23 cellular contexts compared by ENCODE assay signal in genomic region chr20:17598013-17598550, GRCh38.
"Had no signal": no experiment of that assay in that cellular context is flagged by ENCODE, and none has a peak within 500 bp of the region (broad histone marks: within the 10 kb centered on the region; RNA-seq: fewer than 3 reads in every experiment).

No MANE protein-coding gene starts in this region.

- FAIRE-seq: urothelium cell line had no signal

- H3K9me3 ChIP-seq: esophagus squamous epithelium, left ventricle myocardium inferior, psoas muscle, spleen, suprapubic skin, tibial nerve had no signal

- H3K27me3 ChIP-seq: esophagus squamous epithelium, spleen, suprapubic skin, tibial nerve had no signal

- H3K27ac ChIP-seq: esophagus squamous epithelium, left ventricle myocardium inferior, parathyroid adenoma, psoas muscle, spleen, suprapubic skin, tibial nerve had no signal

- DNase-seq: activated CD4-positive, alpha-beta T cell treated with anti-CD3 and anti-CD28 coated beads for 36 hours; activated CD4-positive, alpha-beta T cell treated with anti-CD3 and anti-CD28 coated beads, Interleukin-2, amount 50 U/mL, for 4 hours; activated CD4-positive, CD25-positive, alpha-beta regulatory T cell; activated CD8-positive, alpha-beta memory T cell treated with anti-CD3 and anti-CD28 coated beads, Interleukin-2, amount 50 U/mL, for 48 hours; activated gamma-delta T cell; activated naive CD4-positive, alpha-beta T cell treated with anti-CD3 and anti-CD28 coated beads, Interleukin-2, amount 10 ng/mL, durations not matched to agents 7 days and 5 days; activated naive CD8-positive, alpha-beta T cell treated with anti-CD3 and anti-CD28 coated beads, Interleukin-2, amount 10 ng/mL, durations not matched to agents 7 days and 5 days; activated T-cell treated with anti-CD3 and anti-CD28 coated beads, Interleukin-2, amount 50 U/mL, for 24 hours; caudate nucleus; dermis blood vessel endothelial cell; effector CD4-positive, alpha-beta T cell; esophagus squamous epithelium; foreskin melanocyte; left ventricle myocardium inferior; mesendoderm; psoas muscle; spleen; stimulated activated naive CD4-positive, alpha-beta T cell had no signal

- H3K4me3 ChIP-seq: esophagus squamous epithelium, left ventricle myocardium inferior, lung, psoas muscle, spleen, suprapubic skin, tibial nerve had no signal
